In the genomic region with DNA sequence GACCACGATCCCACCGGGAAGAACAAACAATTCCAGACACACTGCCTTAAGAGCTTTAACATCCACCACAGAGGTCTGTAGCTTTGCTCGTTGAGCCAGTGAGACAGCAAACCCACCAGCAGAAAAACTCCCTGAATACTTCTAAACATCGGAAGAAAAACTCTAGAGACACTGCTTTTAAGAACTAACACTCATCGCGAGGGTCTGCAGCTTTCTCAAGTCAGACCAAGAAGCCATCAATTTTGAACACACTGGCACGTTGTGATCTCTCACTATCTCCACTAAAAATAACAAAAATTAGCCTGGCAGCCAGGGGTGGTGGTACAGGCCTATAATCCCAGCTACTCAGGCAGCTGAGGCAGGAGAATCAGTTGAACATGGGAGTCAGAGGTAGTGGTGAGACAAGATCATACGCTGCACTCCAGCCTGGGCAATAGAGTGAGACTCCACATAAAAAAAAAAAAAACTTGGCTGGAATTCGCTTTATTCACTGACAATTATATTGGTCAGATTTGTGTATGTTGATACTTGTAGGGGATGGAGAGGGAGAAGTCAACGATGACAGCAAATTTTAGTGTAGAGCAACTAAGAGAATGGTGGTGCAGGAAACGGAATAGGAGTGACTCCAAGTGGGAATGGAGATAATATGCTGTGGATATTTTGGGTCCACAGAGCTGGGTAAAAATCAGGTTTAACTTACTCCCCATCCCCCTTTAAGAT, we compare ENCODE assay signal across 8 cellular contexts. TPM values are rescaled to one million over a fixed set of nuclear protein-coding genes. Genes with fewer than 3 reads are reported as not detected.
DNase-seq lines count a peak whose midpoint lies in the region; ATAC-seq and TF ChIP-seq lines count a peak whose summit lies in the region.

No MANE protein-coding gene starts in this region.

- peaks cover 26% of the 10 kb centered on the region for H3K4me1 Mint-ChIP-seq in progenitor cell of endocrine pancreas (ENCODE audit: low read depth)

- H3K4me3 ChIP-seq in DOHH2 (ENCODE audit: low read length) = peak overlapping the region; percentile 87
- peak overlapping the region; percentile 57 for H3K4me3 ChIP-seq in RWPE2 (ENCODE audit: severe bottlenecking)
- H3K4me3 ChIP-seq in esophagus (ENCODE audit: low read depth in 1 of 2, low read length in 2 of 2) = peak overlapping the region; percentile 60 to 71

- H3K9me3 ChIP-seq in DOHH2 (ENCODE audit: control insufficient read depth, insufficient read depth, low read length) (peaks cover 27% of the 10 kb centered on the region), RWPE2 (ENCODE audit: severe bottlenecking) (peaks cover 6% of the 10 kb centered on the region), esophagus (ENCODE audit: control insufficient read depth in 2 of 2, insufficient read depth in 1 of 2, low read depth in 1 of 2, low read length in 1 of 2) (no peaks in the 10 kb centered on the region)

- TF ChIP-seq CTCF in DOHH2 (IDR thresholded peaks at IDR 0.05; ENCODE audit: low read depth, low read length, poor library complexity, severe bottlenecking) (no peak), RWPE2 (IDR thresholded peaks at IDR 0.05; ENCODE audit: poor library complexity, severe bottlenecking) (no peak), progenitor cell of endocrine pancreas (IDR thresholded peaks at IDR 0.05; ENCODE audit: unreplicated experiment) (no peak)

- H3K27me3 ChIP-seq in DOHH2 (ENCODE audit: control insufficient read depth, low read length) (no peaks in the 10 kb centered on the region), RWPE2 (ENCODE audit: insufficient read depth, poor library complexity, severe bottlenecking) (no peaks in the 10 kb centered on the region), esophagus (ENCODE audit: control insufficient read depth in 1 of 2, insufficient read depth in 2 of 2, low read length in 2 of 2) (no peaks in the 10 kb centered on the region)

- peaks cover 12% of the 10 kb centered on the region for H3F3A ChIP-seq in DOHH2 (ENCODE audit: control insufficient read depth, insufficient read depth)

- H3K27ac ChIP-seq in DOHH2 (ENCODE audit: low read depth, low read length) = peak overlapping the region; percentile 64
- peak overlapping the region; percentile 76 for H3K27ac ChIP-seq in RWPE2 (ENCODE audit: poor library complexity, severe bottlenecking)
- H3K27ac ChIP-seq in esophagus (ENCODE audit: low read depth in 2 of 2, low read length in 1 of 2) = peak overlapping the region; percentile 88 to 91

- 73 to 76% methylated on average over 11 of the region's 11 CpGs for WGBS in esophagus, 2 donors

- no peak for DNase-seq in RWPE2 (ENCODE audit: low spot score)
- no peak for DNase-seq in progenitor cell of endocrine pancreas (ENCODE audit: low spot score, unreplicated experiment)
- no peak for DNase-seq in NCI-H1105 treated with DMSO at 0.1 percent for 48 hours (lab: John Stamatoyannopoulos, UW)
- DNase-seq in globus pallidus (ENCODE audit: low spot score) = no peak

- H3K36me3 ChIP-seq in DOHH2 (ENCODE audit: control insufficient read depth, low read length) = peaks cover 23% of the 10 kb centered on the region
- peaks cover 18% of the 10 kb centered on the region for H3K36me3 ChIP-seq in RWPE2 (ENCODE audit: low read depth)
- no peaks in the 10 kb centered on the region for H3K36me3 ChIP-seq in esophagus (ENCODE audit: control insufficient read depth in 2 of 2, insufficient read depth in 2 of 2, low read length in 1 of 2)

- peaks cover 2% of the 10 kb centered on the region for H3K36me3 Mint-ChIP-seq in progenitor cell of endocrine pancreas (ENCODE audit: insufficient read depth)

- H3K4me1 ChIP-seq in DOHH2 (ENCODE audit: control insufficient read depth, low read length) = peaks cover 38% of the 10 kb centered on the region
- no peaks in the 10 kb centered on the region for H3K4me1 ChIP-seq in RWPE2 (ENCODE audit: insufficient read depth, poor library complexity, severe bottlenecking)
- H3K4me1 ChIP-seq in esophagus (ENCODE audit: control insufficient read depth in 2 of 2, insufficient read depth in 2 of 2, low read length in 1 of 2) = peaks cover 2 to 3% of the 10 kb centered on the region in 2 donors

- no peak for ATAC-seq in RWPE2 (ENCODE audit: low read depth)
- no peak for ATAC-seq in GM21423 (IDR thresholded peaks at IDR 0.05; ENCODE audit: unreplicated experiment)
- no peak for ATAC-seq in HG02870 (IDR thresholded peaks at IDR 0.05; ENCODE audit: unreplicated experiment)

- no peaks in the 10 kb centered on the region for H3K9me2 ChIP-seq in DOHH2 (replicated peaks; ENCODE audit: control insufficient read depth, low read length)

- H3K79me2 ChIP-seq in DOHH2 (ENCODE audit: control insufficient read depth, low read length) = peaks cover 29% of the 10 kb centered on the region

- no peaks in the 10 kb centered on the region for H3K9me3 Mint-ChIP-seq in progenitor cell of endocrine pancreas (ENCODE audit: low read depth)

- H3K27me3 Mint-ChIP-seq in progenitor cell of endocrine pancreas = no peaks in the 10 kb centered on the region

- peak overlapping the region; percentile 97 for H3K27ac Mint-ChIP-seq in progenitor cell of endocrine pancreas

- peak overlapping the region; percentile 86 for H3K4me3 Mint-ChIP-seq in progenitor cell of endocrine pancreas (ENCODE audit: low read depth)

- no peaks in the 10 kb centered on the region for H4K20me1 ChIP-seq in DOHH2 (ENCODE audit: control insufficient read depth, insufficient read depth, low read depth, low read length)

- peak overlapping the region; percentile 83 for H3K4me2 ChIP-seq in DOHH2 (ENCODE audit: low read length)

RNA-seq across cellular contexts. Expression of a gene that starts 0.9 kb away (rescaled TPM):
- 10 to 100 TPM; 82.7 to 84.9 TPM for polyA plus RNA-seq in esophagus
- total RNA-seq in progenitor cell of endocrine pancreas = 63.2 and 63.6 TPM in 2 replicates

RNA-seq across cellular contexts. Expression of a gene that starts 25.6 kb away (rescaled TPM):
- polyA plus RNA-seq in esophagus = 10 to 100 TPM; 47.6 to 50.8 TPM
- 52.7 and 56.2 TPM in 2 replicates for total RNA-seq in progenitor cell of endocrine pancreas

RNA-seq across cellular contexts. Expression of a gene that starts 27.2 kb away (rescaled TPM):
- 10 to 100 TPM in 1 of 2 donors, 1 to 10 TPM in 1; 9.2 to 20.9 TPM for polyA plus RNA-seq in esophagus
- 12.9 and 14.1 TPM in 2 replicates for total RNA-seq in progenitor cell of endocrine pancreas

RNA-seq across cellular contexts. Expression of a gene that starts 27.6 kb away (rescaled TPM):
- polyA plus RNA-seq in esophagus = under 1 TPM in 1 of 2 donors, not detected in 1; 0.69 TPM
- total RNA-seq in progenitor cell of endocrine pancreas = 3.5 and 4.8 TPM in 2 replicates
